Comparison of ENCODE assay signal across 10 cellular contexts in genomic region chr21:46425566-46425965, GRCh38.
DNase-seq lines count a peak whose midpoint lies in the region; ATAC-seq lines count a peak whose summit lies in the region.
"Had no signal": no experiment of that assay in that cellular context is flagged by ENCODE, and none has a peak within 500 bp of the region (broad histone marks: within the 10 kb centered on the region; RNA-seq: fewer than 3 reads in every experiment).

No MANE protein-coding gene starts in this region.

- H3K27me3 ChIP-seq in effector memory CD4-positive, alpha-beta T cell (replicated peaks; ENCODE audit: control insufficient read depth, insufficient read depth, low read length, poor library complexity, severe bottlenecking), result no peaks in the 10 kb centered on the region

- ATAC-seq in HG03045 (IDR thresholded peaks at IDR 0.05; ENCODE audit: unreplicated experiment) (no peak), HG03095 (IDR thresholded peaks at IDR 0.05; ENCODE audit: unreplicated experiment) (no peak)

- peak overlapping the region; percentile 26 for H3K27ac ChIP-seq in effector memory CD4-positive, alpha-beta T cell (ENCODE audit: insufficient read depth, low read length, poor library complexity, severe bottlenecking)

- H3K4me3 ChIP-seq in effector memory CD4-positive, alpha-beta T cell (ENCODE audit: insufficient read depth, low read depth, low read length, poor library complexity, severe bottlenecking), result no peak overlapping the region

- peaks cover 26% of the 10 kb centered on the region for H3K36me3 ChIP-seq in effector memory CD4-positive, alpha-beta T cell (ENCODE audit: control insufficient read depth, insufficient read depth, low read length)

- DNase-seq in NCI-H187 treated with DMSO at 0.1 percent for 48 hours (lab: John Stamatoyannopoulos, UW), result peak; percentile 73
- DNase-seq in activated CD8-positive, alpha-beta memory T cell treated with anti-CD3 and anti-CD28 coated beads for 4 hours (ENCODE audit: low read depth in 2 of 2), result peak; percentile 17 to 47
- DNase-seq in effector memory CD4-positive, alpha-beta T cell, result peak; percentile 15 to 43 (median 34)
- DNase-seq in stimulated activated CD8-positive, alpha-beta memory T cell treated with anti-CD3 and anti-CD28 coated beads, Interleukin-4, amount 100 ng/mL, for 48 hours, result peak; percentile 79
- DNase-seq in GM03348 (ENCODE audit: low spot score), result no peak
- no peak for DNase-seq in UCSD-AML1 (lab: John Stamatoyannopoulos, UW; ENCODE audit: unreplicated experiment)
- DNase-seq: mesendoderm, NCI-H748 treated with DMSO at 0.1 percent for 48 hours had no signal

- peaks cover 4% of the 10 kb centered on the region for H3K4me1 ChIP-seq in effector memory CD4-positive, alpha-beta T cell (ENCODE audit: control insufficient read depth, insufficient read depth, low read length, poor library complexity, severe bottlenecking)

- H3K9me3 ChIP-seq in effector memory CD4-positive, alpha-beta T cell (ENCODE audit: control insufficient read depth, low read length), result no peaks in the 10 kb centered on the region

Comparison
In these comparisons a context has a peak if more than half of its experiments do, and no peak if none do; other contexts are left out.
1. DNase-seq: peak in NCI-H187 treated with DMSO at 0.1 percent for 48 hours (single experiment), activated CD8-positive, alpha-beta memory T cell treated with anti-CD3 and anti-CD28 coated beads for 4 hours (2 of 2), effector memory CD4-positive, alpha-beta T cell (3 of 3) and stimulated activated CD8-positive, alpha-beta memory T cell treated with anti-CD3 and anti-CD28 coated beads, Interleukin-4, amount 100 ng/mL, for 48 hours (single experiment); none in GM03348 (single experiment) and UCSD-AML1 (single experiment).